In genomic region chr21:45897191-45898027, GRCh38 we compare ENCODE assay signal across 22 cellular contexts.
"Had no signal": no experiment of that assay in that cellular context is flagged by ENCODE, and none has a peak within 500 bp of the region (broad histone marks: within the 10 kb centered on the region; RNA-seq: fewer than 3 reads in every experiment).

No MANE protein-coding gene starts in this region.

- DNase-seq: activated CD4-positive, alpha-beta T cell treated with anti-CD3 and anti-CD28 coated beads for 48 hours; activated CD4-positive, alpha-beta T cell treated with anti-CD3 and anti-CD28 coated beads, Interleukin-2, amount 50 U/mL, for 48 hours; activated CD8-positive, alpha-beta memory T cell treated with anti-CD3 and anti-CD28 coated beads for 24 hours; activated gamma-delta T cell; activated naive CD4-positive, alpha-beta T cell treated with anti-CD3 and anti-CD28 coated beads, Interleukin-2, amount 10 ng/mL, durations not matched to agents 7 days and 5 days; activated T-cell treated with anti-CD3 and anti-CD28 coated beads, Interleukin-2, amount 50 U/mL, for 1 hour; amygdala; hippocampal formation; immature natural killer cell; stimulated activated CD4-positive, alpha-beta T cell treated with anti-CD3 and anti-CD28 coated beads, Interleukin-2, amount 100 ng/mL, for 48 hours; stimulated activated naive CD4-positive, alpha-beta T cell treated with Interleukin-2 at 50 U/mL for 16 hours; T1000; testis; transverse colon; WERI-Rb-1 had no signal

- H3K4me3 ChIP-seq: gastroesophageal sphincter, mucosa of descending colon, ovary, right atrium auricular region, testis, transverse colon had no signal

- H3K27ac ChIP-seq: gastroesophageal sphincter, ovary, right atrium auricular region, testis, transverse colon, WERI-Rb-1 had no signal

- H3K9me3 Mint-ChIP-seq: activated naive CD4-positive, alpha-beta T cell treated with anti-CD3 and anti-CD28 coated beads, Interleukin-2, amount 10 ng/mL, durations not matched to agents 7 days and 5 days; immature natural killer cell; nephron had no signal

- H3K4me3 Mint-ChIP-seq: activated naive CD4-positive, alpha-beta T cell treated with anti-CD3 and anti-CD28 coated beads, Interleukin-2, amount 10 ng/mL, durations not matched to agents 7 days and 5 days; immature natural killer cell; nephron had no signal

- H3K27ac Mint-ChIP-seq: activated naive CD4-positive, alpha-beta T cell treated with anti-CD3 and anti-CD28 coated beads, Interleukin-2, amount 10 ng/mL, durations not matched to agents 7 days and 5 days; nephron had no signal

- H3K36me3 ChIP-seq: gastroesophageal sphincter, ovary, right atrium auricular region, transverse colon, WERI-Rb-1 had no signal

- H3K27me3 ChIP-seq: gastroesophageal sphincter, ovary, right atrium auricular region, testis, transverse colon had no signal

- H3K9me3 ChIP-seq: gastroesophageal sphincter, mucosa of descending colon, ovary, right atrium auricular region, testis, transverse colon had no signal

- H3K36me3 Mint-ChIP-seq: activated naive CD4-positive, alpha-beta T cell treated with anti-CD3 and anti-CD28 coated beads, Interleukin-2, amount 10 ng/mL, durations not matched to agents 7 days and 5 days; immature natural killer cell had no signal

- ATAC-seq: activated CD4-positive, CD25-positive, alpha-beta regulatory T cell treated with anti-CD3 and anti-CD28 coated beads, Interleukin-2, amount 50 U/mL, for 24 hours; gastroesophageal sphincter; left lobe of liver; mucosa of descending colon had no signal
